ENCODE assay signal across 17 cellular contexts in genomic region chr11:17162376-17162775, GRCh38. TPM values are rescaled to one million over a fixed set of nuclear protein-coding genes. Genes with fewer than 3 reads are reported as not detected.
DNase-seq lines count a peak whose midpoint lies in the region; ATAC-seq and TF ChIP-seq lines count a peak whose summit lies in the region.
"Had no signal": no experiment of that assay in that cellular context is flagged by ENCODE, and none has a peak within 500 bp of the region (broad histone marks: within the 10 kb centered on the region; RNA-seq: fewer than 3 reads in every experiment).

No MANE protein-coding gene starts in this region.

- WGBS in stomach, 5 donors: 68 to 78% (median 72%) methylated on average over 2 of the region's 2 CpGs

- no peak for TF ChIP-seq POLR2A in stomach (IDR thresholded peaks at IDR 0.05)

- H3K9me3 Mint-ChIP-seq in CD4-positive, alpha-beta T cell: no peaks in the 10 kb centered on the region
- H3K9me3 Mint-ChIP-seq in activated naive CD8-positive, alpha-beta T cell treated with anti-CD3 and anti-CD28 coated beads, Interleukin-2, amount 50 U/mL, for 24 hours: no peaks in the 10 kb centered on the region
- no peaks in the 10 kb centered on the region for H3K9me3 Mint-ChIP-seq in naive thymus-derived CD4-positive, alpha-beta T cell
- no peaks in the 10 kb centered on the region for H3K9me3 Mint-ChIP-seq in activated naive CD4-positive, alpha-beta T cell treated with anti-CD3 and anti-CD28 coated beads, Interleukin-2, amount 50 U/mL, for 72 hours
- H3K9me3 Mint-ChIP-seq: activated naive CD4-positive, alpha-beta T cell treated with anti-CD3 and anti-CD28 coated beads, Interleukin-2, amount 50 U/mL, for 24 hours; IgD-negative memory B cell; nephron had no signal

- CTCF ChIA-PET in CD4-positive, alpha-beta T cell (lab: Charles Lee): no interaction called here
- CTCF ChIA-PET in HEK293T (lab: Yijun Ruan, JAX): no interaction called here
- CTCF ChIA-PET in naive thymus-derived CD4-positive, alpha-beta T cell (lab: Charles Lee): no interaction called here

- intact Hi-C loops in CD4-positive, alpha-beta T cell (cut with DNase I, micrococcal nuclease): no loop called here
- intact Hi-C loops in naive thymus-derived CD4-positive, alpha-beta T cell (cut with micrococcal nuclease): no loop called here
- intact Hi-C loops in stomach (cut with DNase I; ENCODE audit: low total_unique reads): no loop called here

- no peaks in the 10 kb centered on the region for H3K9me3 ChIP-seq in CD4-positive, alpha-beta T cell (ENCODE audit: control insufficient read depth, low read length)
- no peaks in the 10 kb centered on the region for H3K9me3 ChIP-seq in naive thymus-derived CD4-positive, alpha-beta T cell (ENCODE audit: control insufficient read depth in 2 of 3, low read length in 3 of 3)
- H3K9me3 ChIP-seq in stomach: no peaks in the 10 kb centered on the region

- H3K27me3 ChIP-seq in CD4-positive, alpha-beta T cell (ENCODE audit: control insufficient read depth, insufficient read depth, low read length): no peaks in the 10 kb centered on the region
- no peaks in the 10 kb centered on the region for H3K27me3 ChIP-seq in naive thymus-derived CD4-positive, alpha-beta T cell (ENCODE audit: control insufficient read depth in 2 of 2, insufficient read depth in 2 of 2, low read length in 2 of 2)
- no peaks in the 10 kb centered on the region for H3K27me3 ChIP-seq in stomach
- H3K27me3 ChIP-seq: brain microvascular endothelial cell had no signal

- no peak overlapping the region for H3K27ac ChIP-seq in CD4-positive, alpha-beta T cell (ENCODE audit: low read depth, low read length)
- H3K27ac ChIP-seq in naive thymus-derived CD4-positive, alpha-beta T cell (ENCODE audit: low read depth, low read length): no peak overlapping the region
- H3K27ac ChIP-seq in stomach: peak overlapping the region in 2 of 5 donors; percentile 67 to 80
- H3K27ac ChIP-seq: brain microvascular endothelial cell had no signal

- no peak for TF ChIP-seq CTCF in CD4-positive, alpha-beta T cell (IDR thresholded peaks at IDR 0.05)
- TF ChIP-seq CTCF in stomach (IDR thresholded peaks at IDR 0.05): no peak

- H3K4me3 ChIP-seq in naive thymus-derived CD4-positive, alpha-beta T cell (ENCODE audit: low read length): no peak overlapping the region
- H3K4me3 ChIP-seq in stomach: no peak overlapping the region

- H3K36me3 ChIP-seq in naive thymus-derived CD4-positive, alpha-beta T cell (ENCODE audit: control insufficient read depth in 2 of 3, insufficient read depth in 3 of 3, low read length in 3 of 3): no peaks in the 10 kb centered on the region
- H3K36me3 ChIP-seq in stomach: peaks cover 0 to 6% (median under 1%) of the 10 kb centered on the region in 4 donors
- H3K36me3 ChIP-seq: brain microvascular endothelial cell had no signal

- no peak for DNase-seq in CD4-positive, alpha-beta T cell
- DNase-seq in HEK293T (ENCODE audit: extremely low spot score): no peak
- no peak for DNase-seq in activated naive CD8-positive, alpha-beta T cell treated with anti-CD3 and anti-CD28 coated beads, Interleukin-2, amount 50 U/mL, for 24 hours
- DNase-seq in naive thymus-derived CD4-positive, alpha-beta T cell: no peak
- DNase-seq in activated naive CD4-positive, alpha-beta T cell treated with anti-CD3 and anti-CD28 coated beads, Interleukin-2, amount 50 U/mL, for 72 hours (ENCODE audit: low spot score in 2 of 2): no peak
- no peak for DNase-seq in stomach
- DNase-seq: activated CD4-positive, alpha-beta T cell treated with anti-CD3 and anti-CD28 coated beads for 48 hours; brain microvascular endothelial cell; GDM1; NCI-H187 treated with DMSO at 0.1 percent for 48 hours; NCI-H446; stimulated activated CD4-positive, alpha-beta T cell treated with anti-CD3 and anti-CD28 coated beads, Interleukin-2, amount 100 ng/mL, for 48 hours had no signal

- H3K36me3 Mint-ChIP-seq in CD4-positive, alpha-beta T cell (ENCODE audit: low read depth): peaks cover 14% of the 10 kb centered on the region
- H3K36me3 Mint-ChIP-seq in activated naive CD8-positive, alpha-beta T cell treated with anti-CD3 and anti-CD28 coated beads, Interleukin-2, amount 50 U/mL, for 24 hours (ENCODE audit: low read depth): peaks cover 4% of the 10 kb centered on the region
- peaks cover 0 to 34% (median 9%) of the 10 kb centered on the region in 5 donors for H3K36me3 Mint-ChIP-seq in naive thymus-derived CD4-positive, alpha-beta T cell
- peaks cover 0 to 5% of the 10 kb centered on the region in 2 donors for H3K36me3 Mint-ChIP-seq in activated naive CD4-positive, alpha-beta T cell treated with anti-CD3 and anti-CD28 coated beads, Interleukin-2, amount 50 U/mL, for 72 hours

- POLR2A ChIA-PET in CD4-positive, alpha-beta T cell (lab: Charles Lee): no interaction called here
- POLR2A ChIA-PET in HEK293T (lab: Yijun Ruan, JAX): no interaction called here
- POLR2A ChIA-PET in naive thymus-derived CD4-positive, alpha-beta T cell (lab: Charles Lee): no interaction called here

- no peaks in the 10 kb centered on the region for H3K27me3 Mint-ChIP-seq in CD4-positive, alpha-beta T cell
- H3K27me3 Mint-ChIP-seq in activated naive CD8-positive, alpha-beta T cell treated with anti-CD3 and anti-CD28 coated beads, Interleukin-2, amount 50 U/mL, for 24 hours: no peaks in the 10 kb centered on the region
- no peaks in the 10 kb centered on the region for H3K27me3 Mint-ChIP-seq in naive thymus-derived CD4-positive, alpha-beta T cell
- H3K27me3 Mint-ChIP-seq: activated naive CD4-positive, alpha-beta T cell treated with anti-CD3 and anti-CD28 coated beads, Interleukin-2, amount 50 U/mL, for 24 hours; IgD-negative memory B cell had no signal

- no peak for ATAC-seq in CD4-positive, alpha-beta T cell (ENCODE audit: poor library complexity)
- ATAC-seq in activated naive CD8-positive, alpha-beta T cell treated with anti-CD3 and anti-CD28 coated beads, Interleukin-2, amount 50 U/mL, for 24 hours: no peak
- ATAC-seq in naive thymus-derived CD4-positive, alpha-beta T cell: no peak
- ATAC-seq in GM19351 (IDR thresholded peaks at IDR 0.05; ENCODE audit: unreplicated experiment): no peak
- ATAC-seq in GM18520 (IDR thresholded peaks at IDR 0.05; ENCODE audit: unreplicated experiment): no peak
- ATAC-seq in activated naive CD4-positive, alpha-beta T cell treated with anti-CD3 and anti-CD28 coated beads, Interleukin-2, amount 50 U/mL, for 72 hours: no peak

- peaks cover 63% of the 10 kb centered on the region for H3K4me1 Mint-ChIP-seq in CD4-positive, alpha-beta T cell (ENCODE audit: low read depth)
- H3K4me1 Mint-ChIP-seq in activated naive CD8-positive, alpha-beta T cell treated with anti-CD3 and anti-CD28 coated beads, Interleukin-2, amount 50 U/mL, for 24 hours: peaks cover 46% of the 10 kb centered on the region
- H3K4me1 Mint-ChIP-seq in naive thymus-derived CD4-positive, alpha-beta T cell: peaks cover 35 to 80% (median 72%) of the 10 kb centered on the region in 7 donors

- H3K4me1 ChIP-seq in naive thymus-derived CD4-positive, alpha-beta T cell (ENCODE audit: control insufficient read depth in 2 of 2, insufficient read depth in 2 of 2, low read length in 2 of 2): peaks cover 12 to 17% of the 10 kb centered on the region in 2 donors
- H3K4me1 ChIP-seq in stomach: peaks cover 23 to 78% (median 52%) of the 10 kb centered on the region in 4 donors

- peak overlapping the region; percentile 52 for H3K27ac Mint-ChIP-seq in CD4-positive, alpha-beta T cell
- peak overlapping the region; percentile 4 for H3K27ac Mint-ChIP-seq in activated naive CD8-positive, alpha-beta T cell treated with anti-CD3 and anti-CD28 coated beads, Interleukin-2, amount 50 U/mL, for 24 hours
- H3K27ac Mint-ChIP-seq in naive thymus-derived CD4-positive, alpha-beta T cell: peak overlapping the region in 5 of 9 donors; percentile 33 to 79 (median 53)
- no peak overlapping the region for H3K27ac Mint-ChIP-seq in activated naive CD4-positive, alpha-beta T cell treated with anti-CD3 and anti-CD28 coated beads, Interleukin-2, amount 50 U/mL, for 72 hours
- H3K27ac Mint-ChIP-seq: activated naive CD4-positive, alpha-beta T cell treated with anti-CD3 and anti-CD28 coated beads, Interleukin-2, amount 50 U/mL, for 24 hours; nephron had no signal

- TF ChIP-seq EP300 in stomach (IDR thresholded peaks at IDR 0.05): no peak

- H3K4me3 Mint-ChIP-seq in CD4-positive, alpha-beta T cell: no peak overlapping the region
- no peak overlapping the region for H3K4me3 Mint-ChIP-seq in activated naive CD8-positive, alpha-beta T cell treated with anti-CD3 and anti-CD28 coated beads, Interleukin-2, amount 50 U/mL, for 24 hours
- H3K4me3 Mint-ChIP-seq in naive thymus-derived CD4-positive, alpha-beta T cell: peak overlapping the region in 6 of 10 donors; percentile 20 to 61 (median 51)
- H3K4me3 Mint-ChIP-seq: activated naive CD4-positive, alpha-beta T cell treated with anti-CD3 and anti-CD28 coated beads, Interleukin-2, amount 50 U/mL, for 24 hours; nephron had no signal

TF ChIP-seq in HEK293T, 16 proteins besides CTCF, POLR2A, EP300 and RAD21:
- TF ChIP-seq CTBP1 (IDR thresholded peaks at IDR 0.05; ENCODE audit: borderline replicate concordance): no peak
- TF ChIP-seq, protein P1, sequence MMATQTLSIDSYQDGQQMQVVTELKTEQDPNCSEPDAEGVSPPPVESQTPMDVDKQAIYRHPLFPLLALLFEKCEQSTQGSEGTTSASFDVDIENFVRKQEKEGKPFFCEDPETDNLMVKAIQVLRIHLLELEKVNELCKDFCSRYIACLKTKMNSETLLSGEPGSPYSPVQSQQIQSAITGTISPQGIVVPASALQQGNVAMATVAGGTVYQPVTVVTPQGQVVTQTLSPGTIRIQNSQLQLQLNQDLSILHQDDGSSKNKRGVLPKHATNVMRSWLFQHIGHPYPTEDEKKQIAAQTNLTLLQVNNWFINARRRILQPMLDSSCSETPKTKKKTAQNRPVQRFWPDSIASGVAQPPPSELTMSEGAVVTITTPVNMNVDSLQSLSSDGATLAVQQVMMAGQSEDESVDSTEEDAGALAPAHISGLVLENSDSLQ (IDR thresholded peaks at IDR 0.05): peak; percentile 47
- no peak for TF ChIP-seq ELF4 (IDR thresholded peaks at IDR 0.05)
- no peak for TF ChIP-seq LEF1 (IDR thresholded peaks at IDR 0.05; ENCODE audit: borderline replicate concordance)
- TF ChIP-seq SP1 (IDR thresholded peaks at IDR 0.05): no peak

RNA-seq across cellular contexts. Expression of gene PIK3C2A, which starts 45.4 kb away (rescaled TPM):
- total RNA-seq in CD4-positive, alpha-beta T cell: 10 to 100 TPM; 39.2 to 43.0 TPM
- total RNA-seq in naive thymus-derived CD4-positive, alpha-beta T cell: 10 to 100 TPM; 25.4 to 56.4 (median 42.0) TPM
- 1 to 10 TPM; 5.0 to 8.2 TPM for polyA plus RNA-seq in naive thymus-derived CD4-positive, alpha-beta T cell
- 10 to 100 TPM; 24.0 to 29.2 TPM for total RNA-seq in activated naive CD4-positive, alpha-beta T cell treated with anti-CD3 and anti-CD28 coated beads, Interleukin-2, amount 50 U/mL, for 72 hours
- total RNA-seq in stomach: 100 to 1,000 TPM in 1 of 5 donors, 10 to 100 TPM in 4; 25.5 to 114 (median 71.9) TPM
- polyA plus RNA-seq in stomach: 10 to 100 TPM in 1 of 3 donors, 1 to 10 TPM in 2; 6.6 to 10.1 (median 6.8) TPM

Comparison
In these comparisons a context has a peak if more than half of its experiments do, and no peak if none do; other contexts are left out.
1. H3K27ac Mint-ChIP-seq: peak in CD4-positive, alpha-beta T cell (single experiment), activated naive CD8-positive, alpha-beta T cell treated with anti-CD3 and anti-CD28 coated beads, Interleukin-2, amount 50 U/mL, for 24 hours (single experiment) and naive thymus-derived CD4-positive, alpha-beta T cell (5 of 9); none in activated naive CD4-positive, alpha-beta T cell treated with anti-CD3 and anti-CD28 coated beads, Interleukin-2, amount 50 U/mL, for 72 hours (0 of 2).
2. H3K4me3 Mint-ChIP-seq: peak in naive thymus-derived CD4-positive, alpha-beta T cell (6 of 10); none in CD4-positive, alpha-beta T cell (single experiment) and activated naive CD8-positive, alpha-beta T cell treated with anti-CD3 and anti-CD28 coated beads, Interleukin-2, amount 50 U/mL, for 24 hours (single experiment).